In the genomic region with DNA sequence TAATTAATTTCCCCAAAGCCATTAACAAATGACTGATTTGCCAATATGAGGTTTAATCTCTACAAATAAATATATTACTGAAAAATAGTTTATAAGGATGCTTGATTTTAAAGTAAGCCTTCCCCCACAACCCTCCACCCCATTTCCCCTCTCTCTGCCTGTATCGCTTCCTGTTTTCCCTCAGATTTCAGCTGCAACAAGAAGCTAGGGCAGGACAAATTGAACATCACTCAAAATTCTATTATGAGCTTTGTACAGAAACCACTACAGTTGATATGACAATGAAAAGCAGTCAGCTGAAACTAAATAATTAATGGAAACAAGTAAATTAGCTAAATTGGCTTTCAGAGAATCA, we compare ENCODE assay signal across 13 cellular contexts.
"Had no signal": no experiment of that assay in that cellular context is flagged by ENCODE, and none has a peak within 500 bp of the region (broad histone marks: within the 10 kb centered on the region; RNA-seq: fewer than 3 reads in every experiment).

No MANE protein-coding gene starts in this region.

- DNase-seq: activated CD4-positive, alpha-beta memory T cell treated with anti-CD3 and anti-CD28 coated beads for 36 hours; activated CD4-positive, alpha-beta T cell treated with anti-CD3 and anti-CD28 coated beads for 1 hour; activated gamma-delta T cell; activated T-cell treated with anti-CD3 and anti-CD28 coated beads, Interleukin-2, amount 50 U/mL, for 48 hours; brain microvascular endothelial cell; effector memory CD8-positive, alpha-beta T cell; immature natural killer cell; midbrain; small intestine; transverse colon had no signal

- ATAC-seq: effector memory CD8-positive, alpha-beta T cell; esophagus mucosa; stimulated activated effector memory CD8-positive, alpha-beta T cell treated with anti-CD3 and anti-CD28 coated beads, Interleukin-12 subunit alpha, Interleukin-12 subunit beta, amount 100 ng/mL, for 72 hours had no signal

- H3K27ac ChIP-seq: brain microvascular endothelial cell, neutrophil, transverse colon had no signal
